ENCODE assay signal across 13 cellular contexts in the genomic region with DNA sequence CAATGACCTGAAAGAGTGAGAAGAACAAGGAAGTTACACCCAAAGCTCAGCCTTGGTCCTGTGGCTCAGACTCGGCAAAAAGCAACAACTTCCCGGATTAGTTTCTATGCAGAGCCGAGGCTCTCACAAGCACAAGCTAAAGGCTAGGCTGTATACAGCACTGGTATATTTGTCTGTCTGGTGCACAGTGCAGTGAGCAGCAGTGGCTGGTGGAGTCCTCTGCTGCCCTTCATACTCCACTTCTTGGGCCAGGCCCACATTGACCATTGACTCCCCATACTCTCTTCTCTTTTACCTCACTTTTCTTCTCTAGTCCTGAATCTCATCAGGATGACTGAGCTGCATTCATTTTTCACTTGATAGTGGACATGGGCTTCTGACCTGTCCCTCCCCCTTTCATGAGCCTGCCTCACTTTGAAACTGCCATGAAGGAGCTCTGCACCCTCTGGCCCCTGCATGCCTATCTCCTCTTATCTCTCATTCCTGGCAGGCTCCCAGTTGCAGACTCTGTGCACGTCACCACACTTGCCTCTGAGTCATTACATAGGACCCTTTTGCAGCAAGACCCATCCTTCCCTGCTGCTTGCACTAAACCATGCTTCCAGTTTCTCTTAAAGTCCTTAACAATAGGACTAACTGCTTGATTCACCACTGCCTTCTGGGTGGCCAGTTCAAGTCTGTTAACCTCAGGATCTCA.
DNase-seq lines count a peak whose midpoint lies in the region.
"Had no signal": no experiment of that assay in that cellular context is flagged by ENCODE, and none has a peak within 500 bp of the region (broad histone marks: within the 10 kb centered on the region; RNA-seq: fewer than 3 reads in every experiment).

No MANE protein-coding gene starts in this region.

- DNase-seq in CD1c-positive myeloid dendritic cell (ENCODE audit: extremely low spot score) (peak; percentile 20), MG63 (peak; percentile 12), astrocyte of the hippocampus (ENCODE audit: low read depth, low spot score) (peak; percentile 73), kidney tubule cell (ENCODE audit: low spot score) (peak; percentile 14), activated T-cell treated with anti-CD3 and anti-CD28 coated beads for 4 hours (no peak), NCI-H345 (lab: John Stamatoyannopoulos, UW) (no peak), NCI-H446 (lab: John Stamatoyannopoulos, UW) (no peak)
- DNase-seq in stimulated activated CD4-positive, alpha-beta T cell treated with anti-CD3 and anti-CD28 coated beads, Interleukin-4, amount 100 ng/mL, for 24 hours: no peak
- DNase-seq: activated CD4-positive, alpha-beta T cell treated with anti-CD3 and anti-CD28 coated beads for 48 hours; NCI-H1417 treated with DMSO at 0.1 percent for 48 hours; NCI-H526 treated with DMSO at 0.1 percent for 48 hours; stimulated activated CD4-positive, alpha-beta T cell treated with anti-CD3 and anti-CD28 coated beads, Interleukin-1b, Interleukin-23, amount 100 ng/mL, for 48 hours had no signal

- H3K36me3 ChIP-seq in MG63: no peaks in the 10 kb centered on the region
- H3K36me3 ChIP-seq: BLaER1 treated with 17β-estradiol and CSF1 and Interleukin-3, amounts not matched to agents 10 nM and 100 nM had no signal

- no peaks in the 10 kb centered on the region for H3K27me3 ChIP-seq in MG63
- H3K27me3 ChIP-seq: BLaER1 treated with 17β-estradiol and CSF1 and Interleukin-3, amounts not matched to agents 10 nM and 100 nM had no signal

- no peaks in the 10 kb centered on the region for H3K9me3 ChIP-seq in MG63
- H3K9me3 ChIP-seq: BLaER1 treated with 17β-estradiol and CSF1 and Interleukin-3, amounts not matched to agents 10 nM and 100 nM had no signal

- no peak overlapping the region for H3K4me3 ChIP-seq in MG63
- H3K4me3 ChIP-seq: BLaER1 treated with 17β-estradiol and CSF1 and Interleukin-3, amounts not matched to agents 10 nM and 100 nM had no signal

Comparison
In these comparisons a context has a peak if more than half of its experiments do, and no peak if none do; other contexts are left out.
1. DNase-seq: peak in CD1c-positive myeloid dendritic cell (single experiment), MG63 (single experiment), astrocyte of the hippocampus (single experiment) and kidney tubule cell (single experiment); none in stimulated activated CD4-positive, alpha-beta T cell treated with anti-CD3 and anti-CD28 coated beads, Interleukin-4, amount 100 ng/mL, for 24 hours (single experiment), activated T-cell treated with anti-CD3 and anti-CD28 coated beads for 4 hours (single experiment), NCI-H345 (single experiment) and NCI-H446 (0 of 2).